18 cellular contexts compared by ENCODE assay signal in the genomic region with DNA sequence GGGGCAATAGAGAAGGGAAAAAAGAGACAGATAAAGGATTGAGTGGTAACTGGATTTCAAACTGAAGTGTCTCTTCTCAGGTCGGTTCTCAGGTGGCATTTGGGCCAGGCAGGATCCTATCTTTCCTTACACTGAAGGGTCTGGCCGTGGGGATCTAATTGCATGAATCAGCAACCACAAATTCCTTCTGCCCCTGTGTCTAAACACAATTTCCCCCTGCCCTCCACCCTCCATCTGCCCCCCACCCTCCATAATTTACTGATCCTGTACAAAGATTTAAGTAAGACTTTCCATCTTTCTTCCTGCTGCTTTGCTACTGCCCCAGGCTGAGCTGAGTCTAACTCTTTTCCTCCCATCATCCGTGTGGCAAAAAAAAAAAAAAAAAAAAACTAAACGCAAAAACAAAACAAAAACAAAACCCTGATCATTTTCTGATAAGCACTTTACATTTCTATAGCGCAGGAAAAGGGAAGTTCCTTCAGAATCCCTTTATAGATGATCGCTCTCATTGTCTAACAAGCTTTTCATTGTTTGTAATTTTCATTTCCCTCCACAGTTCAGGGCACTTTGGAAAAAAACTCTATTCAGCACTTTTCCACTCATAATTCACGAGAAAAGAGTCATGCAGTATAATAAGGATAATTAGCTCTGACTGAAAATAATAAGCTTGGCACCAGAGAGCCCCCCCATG.
A peak's percentile ranks its signal among the peaks of the same experiment; 100 is the strongest.
DNase-seq lines count a peak whose midpoint lies in the region; ATAC-seq and TF ChIP-seq lines count a peak whose summit lies in the region.
"Had no signal": no experiment of that assay in that cellular context is flagged by ENCODE, and none has a peak within 500 bp of the region (broad histone marks: within the 10 kb centered on the region; RNA-seq: fewer than 3 reads in every experiment).

No MANE protein-coding gene starts in this region.

- H3K27ac ChIP-seq in body of pancreas, result no peak overlapping the region

- H3K36me3 Mint-ChIP-seq in chondrocyte (ENCODE audit: low read depth), result no peaks in the 10 kb centered on the region
- H3K36me3 Mint-ChIP-seq: CD8-positive, alpha-beta memory T cell had no signal

- intact Hi-C loops in body of pancreas (cut with DNase I), result no loop called here

- 53 to 61% methylated on average over 7 of the region's 7 CpGs for WGBS in body of pancreas, 2 donors

- H3K27me3 ChIP-seq in body of pancreas, result no peaks in the 10 kb centered on the region
- H3K27me3 ChIP-seq: MG63 had no signal

- no peaks in the 10 kb centered on the region for H3K9me3 Mint-ChIP-seq in chondrocyte (ENCODE audit: low read depth)
- H3K9me3 Mint-ChIP-seq: CD8-positive, alpha-beta memory T cell; central memory CD8-positive, alpha-beta T cell had no signal

- H3K27me3 Mint-ChIP-seq in chondrocyte (ENCODE audit: low read depth), result no peaks in the 10 kb centered on the region

- H3K4me3 Mint-ChIP-seq in chondrocyte (ENCODE audit: unreplicated experiment), result peak overlapping the region; percentile 44
- H3K4me3 Mint-ChIP-seq: activated naive CD8-positive, alpha-beta T cell; CD8-positive, alpha-beta memory T cell; central memory CD8-positive, alpha-beta T cell had no signal

- H3K36me3 ChIP-seq in body of pancreas (replicated peaks in 1 of 2; ENCODE audit: insufficient read depth in 1 of 2, low read depth in 2 of 2), result no peaks in the 10 kb centered on the region
- H3K36me3 ChIP-seq: MG63 had no signal

- no peak for DNase-seq in HFF-Myc (ENCODE audit: extremely low read depth, low read depth)
- peak; percentile 81 for DNase-seq in NCI-H524 treated with DMSO at 0.1 percent for 48 hours (lab: John Stamatoyannopoulos, UW)
- no peak for DNase-seq in chondrocyte (ENCODE audit: low spot score)
- DNase-seq in retina, result peak; percentile 23
- DNase-seq in stimulated activated naive CD4-positive, alpha-beta T cell (lab: John Stamatoyannopoulos, UW), result no peak
- DNase-seq in activated gamma-delta T cell treated with Interleukin-2 at 50 U/mL for 16 hours, result no peak
- DNase-seq in body of pancreas, result no peak
- DNase-seq: activated CD8-positive, alpha-beta memory T cell treated with anti-CD3 and anti-CD28 coated beads, Interleukin-2, amount 50 U/mL, for 48 hours; CD8-positive, alpha-beta memory T cell; erythroblast; left ventricle myocardium superior; MG63; NK-92 treated with Interleukin-12 subunit alpha and Interleukin-12 subunit beta, amount 100 ng/mL, for 24 hours; small intestine; substantia nigra had no signal

- TF ChIP-seq CTCF in HFF-Myc (IDR thresholded peaks at IDR 0.05; ENCODE audit: low read depth, low read length, missing control alignments), result no peak
- TF ChIP-seq CTCF in chondrocyte (IDR thresholded peaks at IDR 0.05), result no peak
- no peak for TF ChIP-seq CTCF in body of pancreas (IDR thresholded peaks at IDR 0.05)

- H3K4me1 ChIP-seq in body of pancreas, result no peaks in the 10 kb centered on the region

- peaks cover 36% of the 10 kb centered on the region for H3K4me1 Mint-ChIP-seq in chondrocyte (ENCODE audit: low read depth)

- TF ChIP-seq POLR2A in body of pancreas (IDR thresholded peaks at IDR 0.05), result no peak

- no peaks in the 10 kb centered on the region for H3K9me3 ChIP-seq in body of pancreas
- H3K9me3 ChIP-seq: MG63 had no signal

- H3K27ac Mint-ChIP-seq in chondrocyte (ENCODE audit: unreplicated experiment), result peak overlapping the region; percentile 91
- H3K27ac Mint-ChIP-seq: activated naive CD8-positive, alpha-beta T cell had no signal

- H3K4me3 ChIP-seq in HFF-Myc (replicated peaks; ENCODE audit: low read depth, low read length) (peak overlapping the region; percentile 14; the same call in 1 of the 2 replicates), body of pancreas (no peak overlapping the region)
- H3K4me3 ChIP-seq: MG63 had no signal

- no peak for ATAC-seq in body of pancreas
- ATAC-seq: HCT116 had no signal

Comparison
In these comparisons a context has a peak if more than half of its experiments do, and no peak if none do; other contexts are left out.
1. DNase-seq: peak in NCI-H524 treated with DMSO at 0.1 percent for 48 hours (single experiment) and retina (single experiment); none in HFF-Myc (single experiment), chondrocyte (single experiment), stimulated activated naive CD4-positive, alpha-beta T cell (0 of 6), activated gamma-delta T cell treated with Interleukin-2 at 50 U/mL for 16 hours (single experiment) and body of pancreas (0 of 4).